Comparison of ENCODE assay signal across 8 cellular contexts in the genomic region with DNA sequence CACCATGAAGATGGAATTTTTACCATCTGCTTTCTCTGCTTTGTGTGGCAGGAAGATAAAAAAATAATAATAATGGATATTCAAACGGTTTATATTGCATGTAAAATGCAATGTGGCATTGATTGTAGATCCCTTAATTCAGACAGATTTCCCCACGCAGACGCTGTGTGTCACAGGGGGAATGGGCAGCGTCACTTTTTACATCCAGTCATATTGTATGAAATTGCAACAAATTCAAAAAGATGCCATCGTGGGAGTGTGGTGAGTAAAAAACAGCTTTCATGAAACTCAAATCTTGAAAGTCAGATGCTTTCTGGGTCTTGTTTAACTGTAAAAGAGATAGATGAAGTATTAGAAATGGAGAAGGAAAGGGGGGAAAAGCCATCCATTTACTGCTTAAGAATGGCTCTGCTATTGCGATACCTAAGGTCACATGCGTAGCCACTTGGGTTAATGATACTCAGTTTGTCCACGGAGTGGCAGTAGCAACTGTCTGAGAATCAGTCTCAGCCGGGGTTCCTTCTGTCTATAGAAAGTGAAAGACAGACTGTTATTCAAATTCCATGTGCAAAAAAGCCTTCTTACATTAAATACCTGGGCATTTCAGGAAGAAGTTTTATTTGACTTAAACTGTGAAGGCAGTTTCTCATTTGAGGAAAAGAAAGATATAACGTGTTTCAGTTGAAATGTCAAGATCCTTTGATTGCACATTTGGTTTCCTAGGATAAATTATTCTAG. TPM values are rescaled to one million over a fixed set of nuclear protein-coding genes. Genes with fewer than 3 reads are reported as not detected.
DNase-seq lines count a peak whose midpoint lies in the region; ATAC-seq and TF ChIP-seq lines count a peak whose summit lies in the region.

No MANE protein-coding gene starts in this region.

- no peaks in the 10 kb centered on the region for H4K20me1 ChIP-seq in Loucy (ENCODE audit: insufficient read depth, low read length, poor library complexity, severe bottlenecking)

- H3K4me2 ChIP-seq in Loucy (ENCODE audit: low read depth, low read length, poor library complexity, severe bottlenecking): peak overlapping the region; percentile 54

- H3K9me3 ChIP-seq in Loucy (ENCODE audit: insufficient read depth, low read depth, low read length) (no peaks in the 10 kb centered on the region), body of pancreas (no peaks in the 10 kb centered on the region), iPS DF 6.9 (ENCODE audit: control insufficient read depth, insufficient read depth, low read length) (no peaks in the 10 kb centered on the region)

- peak; percentile 96 for ATAC-seq in body of pancreas

- no peaks in the 10 kb centered on the region for H3K9me2 ChIP-seq in Loucy (replicated peaks; ENCODE audit: low read depth, low read length)

- H3K4me3 ChIP-seq in Loucy (ENCODE audit: low read length, poor library complexity, severe bottlenecking): no peak overlapping the region
- no peak overlapping the region for H3K4me3 ChIP-seq in body of pancreas
- H3K4me3 ChIP-seq in iPS DF 6.9 (ENCODE audit: low read length): no peak overlapping the region
- peak overlapping the region in 2 of 7 experiments; percentile 2 to 10 for H3K4me3 ChIP-seq in skin epidermis

- TF ChIP-seq POLR2A in body of pancreas (IDR thresholded peaks at IDR 0.05): no peak

- peak; percentile 26 for DNase-seq in NCI-H1105 treated with DMSO at 0.1 percent for 48 hours (lab: John Stamatoyannopoulos, UW)
- no peak for DNase-seq in NCI-H1105 (lab: John Stamatoyannopoulos, UW)
- DNase-seq in HCEC 1CT: peak; percentile 88
- peak; percentile 84 for DNase-seq in SW480 (ENCODE audit: low spot score)
- peak; percentile 65 to 84 (median 72) for DNase-seq in body of pancreas
- DNase-seq in iPS DF 6.9 (ENCODE audit: low read depth, low spot score): peak; percentile 48

- no peaks in the 10 kb centered on the region for H3F3A ChIP-seq in Loucy (ENCODE audit: low read depth)

- TF ChIP-seq CTCF in Loucy (conservative IDR thresholded peaks at IDR 0.05; ENCODE audit: low read length): peak; percentile 87
- TF ChIP-seq CTCF in body of pancreas (IDR thresholded peaks at IDR 0.05): peak; percentile 51 to 82 (median 79)

- WGBS in body of pancreas, 2 donors: 32 to 40% methylated on average over 10 of the region's 10 CpGs
- WGBS in iPS DF 6.9 (ENCODE audit: insufficient coverage, insufficient read length): no CpG with 5 or more reads among the region's 10 CpGs

- H3K36me3 ChIP-seq in Loucy (ENCODE audit: insufficient read depth, low read length) (no peaks in the 10 kb centered on the region), body of pancreas (replicated peaks in 1 of 2; ENCODE audit: insufficient read depth in 1 of 2, low read depth in 2 of 2) (no peaks in the 10 kb centered on the region), iPS DF 6.9 (ENCODE audit: control insufficient read depth, insufficient read depth, low read length) (no peaks in the 10 kb centered on the region)

- H3K27ac ChIP-seq in body of pancreas: peak overlapping the region in 1 of 4 donors; percentile 15
- H3K27ac ChIP-seq in iPS DF 6.9 (ENCODE audit: low read length): no peak overlapping the region
- H3K27ac ChIP-seq in skin epidermis: peak overlapping the region in 15 of 21 experiments; percentile 6 to 75 (median 49)

- intact Hi-C loops in body of pancreas (cut with DNase I): no loop called here

- H3K79me2 ChIP-seq in Loucy (ENCODE audit: insufficient read depth, low read length): no peaks in the 10 kb centered on the region

- no peaks in the 10 kb centered on the region for H3K27me3 ChIP-seq in Loucy (ENCODE audit: insufficient read depth, low read length, poor library complexity, severe bottlenecking)
- no peaks in the 10 kb centered on the region for H3K27me3 ChIP-seq in body of pancreas
- H3K27me3 ChIP-seq in iPS DF 6.9 (ENCODE audit: control insufficient read depth, insufficient read depth, low read length): no peaks in the 10 kb centered on the region

- H3K4me1 ChIP-seq in Loucy (ENCODE audit: insufficient read depth, low read length, poor library complexity, severe bottlenecking) (peaks cover 5% of the 10 kb centered on the region), body of pancreas (peaks cover 26% of the 10 kb centered on the region), iPS DF 6.9 (ENCODE audit: control insufficient read depth, insufficient read depth, low read length) (peaks cover 7% of the 10 kb centered on the region)

- no peak overlapping the region for H2AFZ ChIP-seq in Loucy (ENCODE audit: low read length)

- H3K9ac ChIP-seq in Loucy (ENCODE audit: low read depth, low read length, poor library complexity, severe bottlenecking): no peak overlapping the region

RNA-seq across cellular contexts. Expression of a gene that starts 28.5 kb away (rescaled TPM):
- total RNA-seq in body of pancreas: 10 to 100 TPM in 1 of 2 donors, 1 to 10 TPM in 1; 8.2 to 24.4 TPM

RNA-seq across cellular contexts. Expression of a gene that starts 28.7 kb away (rescaled TPM):
- total RNA-seq in body of pancreas: 10 to 100 TPM; 12.5 to 19.5 TPM
